11 cellular contexts compared by ENCODE assay signal in the genomic region with DNA sequence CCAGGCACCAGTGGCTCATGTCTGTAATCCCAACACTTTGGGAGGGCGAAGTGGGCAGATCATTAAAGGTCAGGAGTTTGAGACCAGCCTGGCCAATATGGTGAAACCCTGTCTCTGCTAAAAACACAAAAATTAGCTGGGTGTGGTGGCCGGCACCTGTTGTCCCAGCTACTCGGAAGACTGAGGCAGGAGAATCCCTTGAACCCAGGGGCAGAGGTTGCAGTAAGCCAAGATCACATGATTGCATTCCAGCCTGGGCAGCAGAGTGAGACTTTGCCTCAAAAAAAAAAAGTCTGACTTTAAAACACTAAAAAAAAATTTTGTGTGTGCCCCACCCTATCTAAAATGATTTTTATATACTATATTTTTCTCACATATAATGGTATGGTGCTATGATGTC.
"Had no signal": no experiment of that assay in that cellular context is flagged by ENCODE, and none has a peak within 500 bp of the region (broad histone marks: within the 10 kb centered on the region; RNA-seq: fewer than 3 reads in every experiment).

No MANE protein-coding gene starts in this region.

- H3K4me3 ChIP-seq: GM23248, GM23338, HAP-1 had no signal

- H3K9ac ChIP-seq: GM23248 had no signal

- H3K36me3 ChIP-seq: HAP-1 had no signal

- H3K4me1 ChIP-seq: HAP-1 had no signal

- ATAC-seq: GM23338, HCT116 had no signal

- FAIRE-seq: H1, H54 had no signal

- H3K4me2 ChIP-seq: GM23338 had no signal

- DNase-seq: GM23248, GOT3, H7, H9, HCEC 1CT, HFFc6 had no signal

- H2AFZ ChIP-seq: GM23248, GM23338 had no signal

- H3K9me3 ChIP-seq: HAP-1 had no signal

- H3K27ac ChIP-seq: GM23248 had no signal
